In genomic region chr15:79179108-79179561, GRCh38 we compare ENCODE assay signal across 12 cellular contexts.
A peak's percentile ranks its signal among the peaks of the same experiment; 100 is the strongest.
DNase-seq lines count a peak whose midpoint lies in the region; ATAC-seq and TF ChIP-seq lines count a peak whose summit lies in the region.
"Had no signal": no experiment of that assay in that cellular context is flagged by ENCODE, and none has a peak within 500 bp of the region (broad histone marks: within the 10 kb centered on the region; RNA-seq: fewer than 3 reads in every experiment).

No MANE protein-coding gene starts in this region.

- no peaks in the 10 kb centered on the region for H3K36me3 ChIP-seq in upper lobe of right lung
- H3K36me3 ChIP-seq: spleen had no signal

- TF ChIP-seq CTCF in RWPE1 (conservative IDR thresholded peaks at IDR 0.05; ENCODE audit: low read depth) (no peak), fibroblast of pulmonary artery (IDR thresholded peaks at IDR 0.05; ENCODE audit: low read length, missing control alignments) (no peak), upper lobe of right lung (IDR thresholded peaks at IDR 0.05) (no peak), GM13977 (IDR thresholded peaks at IDR 0.05; ENCODE audit: extremely low read depth, insufficient read depth, missing control alignments) (no peak)

- in situ Hi-C loops in GM13977 (cut with MboI; ENCODE audit: low pct_unique_long_range_greater_than_20kb, low sequenced_read_pairs, unreplicated experiment), result no loop called here

- H3K4me3 ChIP-seq in fibroblast of pulmonary artery (replicated peaks; ENCODE audit: low read depth, low read length) (no peak overlapping the region), upper lobe of right lung (no peak overlapping the region)
- H3K4me3 ChIP-seq: mucosa of descending colon, spleen had no signal

- no peaks in the 10 kb centered on the region for H3K4me1 ChIP-seq in upper lobe of right lung
- H3K4me1 ChIP-seq: spleen had no signal

- peak; percentile 14 for ATAC-seq in upper lobe of right lung
- no peak for ATAC-seq in left lobe of liver
- no peak for ATAC-seq in GM18870 (IDR thresholded peaks at IDR 0.05; ENCODE audit: unreplicated experiment)
- ATAC-seq: mucosa of descending colon had no signal

- no peaks in the 10 kb centered on the region for H3K27me3 ChIP-seq in upper lobe of right lung

- H3K9me3 ChIP-seq in upper lobe of right lung, result no peaks in the 10 kb centered on the region
- H3K9me3 ChIP-seq: mucosa of descending colon, spleen had no signal

- CTCF ChIA-PET in RWPE1 (lab: Yijun Ruan, JAX), result interaction anchor here (0.5 to 1.0 kb wide), 4 partner anchors 9 to 396 kb away, joined by 3 to 4 read pairs (median 4); no protein-coding TSS in a partner anchor

- peak; percentile 1 for DNase-seq in NCI-H748 (lab: John Stamatoyannopoulos, UW; ENCODE audit: unreplicated experiment)
- no peak for DNase-seq in NCI-H748 treated with DMSO at 0.1 percent for 48 hours (lab: John Stamatoyannopoulos, UW)
- peak; percentile 85 for DNase-seq in RWPE1 (ENCODE audit: low spot score)
- peak; percentile 7 for DNase-seq in fibroblast of pulmonary artery (ENCODE audit: low read depth)
- DNase-seq in upper lobe of right lung, result no peak
- no peak for DNase-seq in left lobe of liver (ENCODE audit: low spot score)
- DNase-seq in GM13977 (ENCODE audit: low spot score), result no peak
- DNase-seq: caudate nucleus, mucosa of descending colon, NCI-H446, spleen had no signal

- intact Hi-C loops in upper lobe of right lung (cut with DNase I), result no loop called here

- POLR2A ChIA-PET in RWPE1 (lab: Yijun Ruan, JAX; ENCODE audit: low non-redundant PET), result interaction anchor here (1.1 kb wide), 1 partner anchor 156 kb away, joined by 3 read pairs; no protein-coding TSS in a partner anchor

- H3K27ac ChIP-seq in RWPE1 (no peak overlapping the region), upper lobe of right lung (no peak overlapping the region)
- H3K27ac ChIP-seq: spleen had no signal

Comparison
In these comparisons a context has a peak if more than half of its experiments do, and no peak if none do; other contexts are left out.
1. DNase-seq: peak in NCI-H748 (single experiment), RWPE1 (single experiment) and fibroblast of pulmonary artery (single experiment); none in NCI-H748 treated with DMSO at 0.1 percent for 48 hours (single experiment), upper lobe of right lung (single experiment), left lobe of liver (single experiment) and GM13977 (single experiment).